Comparison of ENCODE assay signal across 28 cellular contexts in the genomic region with DNA sequence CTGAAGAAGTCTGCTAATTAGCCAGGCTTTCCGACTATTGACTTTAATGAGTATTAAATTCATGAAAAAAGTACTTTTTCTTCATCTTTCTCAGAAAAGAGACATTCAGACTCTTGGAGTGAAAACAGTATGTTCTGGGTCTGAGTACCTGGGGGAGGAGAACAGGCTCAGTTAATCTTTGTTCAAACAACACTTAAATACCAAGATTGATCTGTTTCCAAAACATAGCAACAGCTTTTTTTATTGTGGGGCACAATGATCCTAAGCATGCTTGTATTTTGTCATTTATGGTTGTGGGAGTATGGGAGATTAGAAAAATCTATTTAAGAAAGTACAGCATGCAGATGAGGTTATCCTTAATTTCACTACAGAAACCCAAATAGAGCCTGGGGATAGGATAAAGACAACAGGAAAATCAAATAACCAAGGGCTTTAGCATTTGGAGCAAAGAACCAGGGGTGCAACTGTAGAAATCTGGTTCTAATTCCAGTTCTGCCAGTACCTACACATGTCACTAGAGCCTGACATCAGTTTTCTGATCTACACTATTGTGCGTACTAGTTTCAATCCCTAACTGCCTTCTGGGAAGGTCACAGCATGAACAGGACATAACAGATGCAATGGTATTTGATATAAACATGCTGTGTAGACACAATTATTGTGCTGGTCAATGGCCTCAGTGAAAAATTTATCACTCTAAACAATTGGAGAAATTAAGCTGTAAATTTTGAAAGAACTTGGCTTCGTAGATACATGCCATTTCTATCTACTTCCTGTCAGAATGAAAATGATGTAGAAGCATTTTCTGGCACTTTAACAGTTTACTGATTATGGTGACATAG.
DNase-seq lines count a peak whose midpoint lies in the region; TF ChIP-seq lines count a peak whose summit lies in the region.
"Had no signal": no experiment of that assay in that cellular context is flagged by ENCODE, and none has a peak within 500 bp of the region (broad histone marks: within the 10 kb centered on the region; RNA-seq: fewer than 3 reads in every experiment).

No MANE protein-coding gene starts in this region.

- H3K27me3 ChIP-seq in esophagus muscularis mucosa: no peaks in the 10 kb centered on the region
- H3K27me3 ChIP-seq: BLaER1, breast epithelium, thyroid gland had no signal

- no TSS peak for BruUV-seq in Calu3 (replicated peaks; lab: Mats Ljungman, UMichigan)

- WGBS in esophagus muscularis mucosa: 91% methylated on average over 3 of the region's 3 CpGs

- H3K4me3 ChIP-seq in esophagus muscularis mucosa (no peak overlapping the region), foreskin fibroblast (ENCODE audit: low read depth in 1 of 2, low read length in 2 of 2) (no peak overlapping the region)
- H3K4me3 ChIP-seq: BLaER1, breast epithelium, gastrocnemius medialis, thyroid gland had no signal

- H3K4me3 Mint-ChIP-seq in Calu3 (ENCODE audit: low read depth, unreplicated experiment): peak overlapping the region; percentile 19
- H3K4me3 Mint-ChIP-seq in nephron: no peak overlapping the region
- H3K4me3 Mint-ChIP-seq: activated T-helper 1 cell treated with anti-CD3 and anti-CD28 coated beads, Interleukin-12 subunit alpha, Interleukin-12 subunit beta, Interleukin-2, Interleukin-4 antibody, amounts not matched to agents 30 ng/mL and 10 ng/mL and 1 ng/mL, durations not matched to agents 14 hours and 24 hours and 36 hours; immature natural killer cell; naive thymus-derived CD4-positive, alpha-beta T cell; stimulated activated naive CD8-positive, alpha-beta T cell treated with anti-CD3 and anti-CD28 coated beads, Interleukin-15, amount 100 ng/mL, for 72 hours; T-cell had no signal

- H3K27ac ChIP-seq in esophagus muscularis mucosa (replicated peaks in 1 of 4): no peak overlapping the region
- H3K27ac ChIP-seq: BLaER1, breast epithelium, gastrocnemius medialis, thyroid gland had no signal

- H3K27ac Mint-ChIP-seq in Calu3 (ENCODE audit: unreplicated experiment) (peak overlapping the region; percentile 63), nephron (peak overlapping the region; percentile 0 to 33 (median 14))
- H3K27ac Mint-ChIP-seq: activated T-helper 1 cell treated with anti-CD3 and anti-CD28 coated beads, Interleukin-12 subunit alpha, Interleukin-12 subunit beta, Interleukin-2, Interleukin-4 antibody, amounts not matched to agents 30 ng/mL and 10 ng/mL and 1 ng/mL, durations not matched to agents 14 hours and 24 hours and 36 hours; immature natural killer cell; naive thymus-derived CD4-positive, alpha-beta T cell; stimulated activated naive CD8-positive, alpha-beta T cell treated with anti-CD3 and anti-CD28 coated beads, Interleukin-15, amount 100 ng/mL, for 72 hours; T-cell had no signal

- intact Hi-C loops in Calu3 (cut with micrococcal nuclease; ENCODE audit: unreplicated experiment): loop anchor here (2.0 kb wide), 1 partner anchor 30 kb away; no protein-coding TSS in a partner anchor
- intact Hi-C loops in esophagus muscularis mucosa (cut with DNase I): no loop called here

- TF ChIP-seq EP300 in esophagus muscularis mucosa (IDR thresholded peaks at IDR 0.05): no peak

- H3K36me3 Mint-ChIP-seq in Calu3 (ENCODE audit: insufficient read depth, unreplicated experiment) (no peaks in the 10 kb centered on the region), nephron (ENCODE audit: low read depth) (no peaks in the 10 kb centered on the region)
- H3K36me3 Mint-ChIP-seq: immature natural killer cell; naive thymus-derived CD4-positive, alpha-beta T cell; T-cell had no signal

- TF ChIP-seq POLR2A in esophagus muscularis mucosa (IDR thresholded peaks at IDR 0.05; ENCODE audit: low read depth): no peak

- H3K4me1 ChIP-seq in esophagus muscularis mucosa: peaks cover 6 to 29% (median 18%) of the 10 kb centered on the region in 4 donors
- H3K4me1 ChIP-seq: BLaER1, breast epithelium, Caco-2, gastrocnemius medialis, thyroid gland had no signal

- TF ChIP-seq CTCF in Calu3 (IDR thresholded peaks at IDR 0.05; ENCODE audit: unreplicated experiment) (no peak), esophagus muscularis mucosa (IDR thresholded peaks at IDR 0.05) (no peak), nephron (IDR thresholded peaks at IDR 0.05; ENCODE audit: unreplicated experiment in 3 of 3) (no peak), foreskin fibroblast (IDR thresholded peaks at IDR 0.05; ENCODE audit: low read depth, low read length) (no peak)

- CTCF ChIA-PET in Calu3 (lab: Charles Lee): interaction anchor here (0.7 kb wide), 1 partner anchor 632 kb away, joined by 3 read pairs; no protein-coding TSS in a partner anchor

- no peaks in the 10 kb centered on the region for H3K27me3 Mint-ChIP-seq in Calu3 (ENCODE audit: unreplicated experiment)
- peaks cover 6% of the 10 kb centered on the region for H3K27me3 Mint-ChIP-seq in nephron (ENCODE audit: low read depth)

- H3K4me1 Mint-ChIP-seq in Calu3 (ENCODE audit: low read depth, unreplicated experiment) (peaks cover 61% of the 10 kb centered on the region), nephron (peaks cover 45% of the 10 kb centered on the region)
- H3K4me1 Mint-ChIP-seq: immature natural killer cell; naive thymus-derived CD4-positive, alpha-beta T cell; stimulated activated naive CD8-positive, alpha-beta T cell treated with anti-CD3 and anti-CD28 coated beads, Interleukin-15, amount 100 ng/mL, for 72 hours; T-cell had no signal

- DNase-seq in Calu3: no peak
- peak; percentile 33 for DNase-seq in NCI-H460 (ENCODE audit: extremely low read depth, low read depth)
- DNase-seq in esophagus muscularis mucosa (ENCODE audit: extremely low spot score): peak; percentile 17
- no peak for DNase-seq in foreskin fibroblast
- DNase-seq in NCI-H2171 (lab: John Stamatoyannopoulos, UW): no peak
- DNase-seq in NCI-H146 (lab: John Stamatoyannopoulos, UW): no peak
- DNase-seq: activated CD4-positive, alpha-beta T cell treated with anti-CD3 and anti-CD28 coated beads, Interleukin-2, amount 50 U/mL, for 4 hours; activated CD4-positive, CD25-positive, alpha-beta regulatory T cell; activated naive CD4-positive, alpha-beta T cell treated with anti-CD3 and anti-CD28 coated beads, Interleukin-2, amount 50 U/mL, for 16 hours; amygdala; Caco-2; DND-41; effector CD8-positive, alpha-beta T cell; gastrocnemius medialis; immature natural killer cell; KBM-7; naive thymus-derived CD4-positive, alpha-beta T cell; NCI-H1417 treated with DMSO at 0.1 percent for 48 hours; NCI-H2081 treated with DMSO at 0.1 percent for 48 hours; NK-92 treated with Interleukin-12 subunit alpha and Interleukin-12 subunit beta, amount 100 ng/mL, for 24 hours; SHP77; stimulated activated naive CD8-positive, alpha-beta T cell treated with anti-CD3 and anti-CD28 coated beads, Interleukin-15, amount 100 ng/mL, for 72 hours; T-cell; thyroid gland had no signal

- H3K9me3 Mint-ChIP-seq in Calu3 (ENCODE audit: low read depth, unreplicated experiment) (no peaks in the 10 kb centered on the region), nephron (no peaks in the 10 kb centered on the region)
- H3K9me3 Mint-ChIP-seq: T-cell had no signal

- no peaks in the 10 kb centered on the region for H3K36me3 ChIP-seq in esophagus muscularis mucosa
- H3K36me3 ChIP-seq: BLaER1, breast epithelium, gastrocnemius medialis, thyroid gland had no signal

- H3K9me3 ChIP-seq in esophagus muscularis mucosa: no peaks in the 10 kb centered on the region
- H3K9me3 ChIP-seq: BLaER1, breast epithelium, Caco-2, gastrocnemius medialis, thyroid gland had no signal

Comparison
In these comparisons a context has a peak if more than half of its experiments do, and no peak if none do; other contexts are left out.
1. DNase-seq: peak in NCI-H460 (single experiment) and esophagus muscularis mucosa (single experiment); none in Calu3 (single experiment), foreskin fibroblast (0 of 2), NCI-H2171 (single experiment) and NCI-H146 (single experiment).